In genomic region chr3:106844638-106845037, GRCh38 we compare ENCODE assay signal across 29 cellular contexts.
"Had no signal": no experiment of that assay in that cellular context is flagged by ENCODE, and none has a peak within 500 bp of the region (broad histone marks: within the 10 kb centered on the region; RNA-seq: fewer than 3 reads in every experiment).

No MANE protein-coding gene starts in this region.

- H3K4me3 ChIP-seq: adrenal gland, breast epithelium, cardiac muscle cell, coronary artery, esophagus squamous epithelium had no signal

- H3K27ac ChIP-seq: adrenal gland, breast epithelium, cardiac muscle cell, coronary artery, epithelial cell of prostate, esophagus squamous epithelium had no signal

- ATAC-seq: activated CD4-positive, alpha-beta T cell treated with anti-CD3 and anti-CD28 coated beads for 36 hours; activated CD8-positive, alpha-beta memory T cell treated with anti-CD3 and anti-CD28 coated beads, Interleukin-2, amount 10 ng/mL, durations not matched to agents 7 days and 5 days; activated CD8-positive, alpha-beta T cell treated with anti-CD3 and anti-CD28 coated beads, Interleukin-2, amount 10 ng/mL, durations not matched to agents 7 days and 5 days; activated naive CD8-positive, alpha-beta T cell treated with anti-CD3 and anti-CD28 coated beads, Interleukin-2, amount 50 U/mL, for 24 hours; T-helper 17 cell had no signal

- H3K36me3 ChIP-seq: adrenal gland, breast epithelium, cardiac muscle cell, esophagus squamous epithelium had no signal

- DNase-seq: activated CD4-positive, alpha-beta memory T cell treated with anti-CD3 and anti-CD28 coated beads for 36 hours; activated CD4-positive, alpha-beta T cell treated with anti-CD3 and anti-CD28 coated beads for 36 hours; activated CD4-positive, alpha-beta T cell treated with anti-CD3 and anti-CD28 coated beads, Interleukin-2, amount 10 ng/mL, durations not matched to agents 24 days and 14 days; activated CD4-positive, CD25-positive, alpha-beta regulatory T cell; activated CD4-positive, CD25-positive, alpha-beta regulatory T cell treated with anti-CD3 and anti-CD28 coated beads, Interleukin-2, amount 50 U/mL, for 72 hours; activated CD8-positive, alpha-beta memory T cell treated with anti-CD3 and anti-CD28 coated beads, Interleukin-2, amount 10 ng/mL, durations not matched to agents 7 days and 5 days; activated CD8-positive, alpha-beta memory T cell treated with anti-CD3 and anti-CD28 coated beads, Interleukin-2, amount 50 U/mL, for 4 hours; activated CD8-positive, alpha-beta T cell treated with anti-CD3 and anti-CD28 coated beads, Interleukin-2, amount 10 ng/mL, durations not matched to agents 7 days and 5 days; activated effector memory CD4-positive, alpha-beta T cell treated with anti-CD3 and anti-CD28 coated beads, Interleukin-2, amount 50 U/mL, for 16 hours; activated naive CD4-positive, alpha-beta T cell treated with anti-CD3 and anti-CD28 coated beads for 36 hours; activated naive CD8-positive, alpha-beta T cell treated with anti-CD3 and anti-CD28 coated beads for 36 hours; activated naive CD8-positive, alpha-beta T cell treated with anti-CD3 and anti-CD28 coated beads, Interleukin-2, amount 50 U/mL, for 24 hours; activated T-cell treated with anti-CD3 and anti-CD28 coated beads, Interleukin-2, amount 50 U/mL, for 1 hour; activated T-cell treated with anti-CD3 and anti-CD28 coated beads, Interleukin-2, amount 50 U/mL, for 48 hours; adrenal gland; amygdala; aorta; central memory CD4-positive, alpha-beta T cell; effector CD8-positive, alpha-beta T cell; esophagus squamous epithelium; foreskin fibroblast; head of caudate nucleus; T-helper 1 cell; T-helper 17 cell; T1000 had no signal

- H3K27me3 ChIP-seq: adrenal gland, breast epithelium, cardiac muscle cell, esophagus squamous epithelium had no signal

- H3K9me3 ChIP-seq: adrenal gland, breast epithelium, esophagus squamous epithelium had no signal

- H3K4me1 ChIP-seq: adrenal gland, breast epithelium, esophagus squamous epithelium had no signal
